Comparison of ENCODE assay signal across 15 cellular contexts in genomic region chr6:111875741-111876140, GRCh38. TPM values are rescaled to one million over a fixed set of nuclear protein-coding genes. Genes with fewer than 3 reads are reported as not detected.
DNase-seq lines count a peak whose midpoint lies in the region; ATAC-seq and TF ChIP-seq lines count a peak whose summit lies in the region.
"Had no signal": no experiment of that assay in that cellular context is flagged by ENCODE, and none has a peak within 500 bp of the region (broad histone marks: within the 10 kb centered on the region; RNA-seq: fewer than 3 reads in every experiment).

No MANE protein-coding gene starts in this region.

- H3K27me3 Mint-ChIP-seq in activated naive CD8-positive, alpha-beta T cell treated with anti-CD3 and anti-CD28 coated beads, Interleukin-2, amount 10 ng/mL, durations not matched to agents 7 days and 5 days = peaks cover 2% of the 10 kb centered on the region
- H3K27me3 Mint-ChIP-seq in activated naive CD8-positive, alpha-beta T cell treated with anti-CD3 and anti-CD28 coated beads, Interleukin-2, amount 50 U/mL, for 24 hours = no peaks in the 10 kb centered on the region
- no peaks in the 10 kb centered on the region for H3K27me3 Mint-ChIP-seq in natural killer cell (ENCODE audit: low read depth in 2 of 2)
- H3K27me3 Mint-ChIP-seq: CD8-positive, alpha-beta memory T cell had no signal

- intact Hi-C loops in natural killer cell (cut with micrococcal nuclease) = no loop called here

- TF ChIP-seq CTCF in natural killer cell (IDR thresholded peaks at IDR 0.05) = no peak

- H3K36me3 Mint-ChIP-seq in activated naive CD8-positive, alpha-beta T cell treated with anti-CD3 and anti-CD28 coated beads, Interleukin-2, amount 10 ng/mL, durations not matched to agents 7 days and 5 days = peaks cover 5% of the 10 kb centered on the region
- peaks cover 12% of the 10 kb centered on the region for H3K36me3 Mint-ChIP-seq in activated naive CD8-positive, alpha-beta T cell treated with anti-CD3 and anti-CD28 coated beads, Interleukin-2, amount 50 U/mL, for 24 hours (ENCODE audit: low read depth)
- H3K36me3 Mint-ChIP-seq in natural killer cell = no peaks in the 10 kb centered on the region
- H3K36me3 Mint-ChIP-seq: CD14-positive monocyte had no signal

- peaks cover 5% of the 10 kb centered on the region for H3K9me3 Mint-ChIP-seq in activated naive CD8-positive, alpha-beta T cell treated with anti-CD3 and anti-CD28 coated beads, Interleukin-2, amount 10 ng/mL, durations not matched to agents 7 days and 5 days
- H3K9me3 Mint-ChIP-seq in activated naive CD8-positive, alpha-beta T cell treated with anti-CD3 and anti-CD28 coated beads, Interleukin-2, amount 50 U/mL, for 24 hours = peaks cover 9% of the 10 kb centered on the region
- H3K9me3 Mint-ChIP-seq in natural killer cell = no peaks in the 10 kb centered on the region

- ATAC-seq in activated naive CD8-positive, alpha-beta T cell treated with anti-CD3 and anti-CD28 coated beads, Interleukin-2, amount 10 ng/mL, durations not matched to agents 7 days and 5 days (ENCODE audit: low read depth) = no peak
- ATAC-seq in activated naive CD8-positive, alpha-beta T cell treated with anti-CD3 and anti-CD28 coated beads, Interleukin-2, amount 50 U/mL, for 24 hours = no peak
- ATAC-seq in natural killer cell = no peak
- ATAC-seq in HG02938 (IDR thresholded peaks at IDR 0.05; ENCODE audit: unreplicated experiment) = no peak
- no peak for ATAC-seq in HG03175 (IDR thresholded peaks at IDR 0.05; ENCODE audit: unreplicated experiment)
- ATAC-seq: A549 had no signal

- peak overlapping the region; percentile 46 for H3K4me3 Mint-ChIP-seq in activated naive CD8-positive, alpha-beta T cell treated with anti-CD3 and anti-CD28 coated beads, Interleukin-2, amount 10 ng/mL, durations not matched to agents 7 days and 5 days
- H3K4me3 Mint-ChIP-seq in activated naive CD8-positive, alpha-beta T cell treated with anti-CD3 and anti-CD28 coated beads, Interleukin-2, amount 50 U/mL, for 24 hours = no peak overlapping the region
- peak overlapping the region; percentile 23 for H3K4me3 Mint-ChIP-seq in natural killer cell
- H3K4me3 Mint-ChIP-seq: CD14-positive monocyte, H9 had no signal

- POLR2A ChIA-PET in activated naive CD8-positive, alpha-beta T cell treated with anti-CD3 and anti-CD28 coated beads, Interleukin-2, amount 10 ng/mL, durations not matched to agents 7 days and 5 days (lab: Charles Lee) = no interaction called here

- peaks cover 13% of the 10 kb centered on the region for H3K4me1 Mint-ChIP-seq in activated naive CD8-positive, alpha-beta T cell treated with anti-CD3 and anti-CD28 coated beads, Interleukin-2, amount 10 ng/mL, durations not matched to agents 7 days and 5 days
- peaks cover 18% of the 10 kb centered on the region for H3K4me1 Mint-ChIP-seq in activated naive CD8-positive, alpha-beta T cell treated with anti-CD3 and anti-CD28 coated beads, Interleukin-2, amount 50 U/mL, for 24 hours
- H3K4me1 Mint-ChIP-seq in natural killer cell = peaks cover 26 to 29% of the 10 kb centered on the region in 2 donors

- H3K27ac Mint-ChIP-seq in activated naive CD8-positive, alpha-beta T cell treated with anti-CD3 and anti-CD28 coated beads, Interleukin-2, amount 10 ng/mL, durations not matched to agents 7 days and 5 days = peak overlapping the region; percentile 37
- H3K27ac Mint-ChIP-seq in activated naive CD8-positive, alpha-beta T cell treated with anti-CD3 and anti-CD28 coated beads, Interleukin-2, amount 50 U/mL, for 24 hours = no peak overlapping the region
- H3K27ac Mint-ChIP-seq in natural killer cell = no peak overlapping the region
- H3K27ac Mint-ChIP-seq: CD14-positive monocyte; CD8-positive, alpha-beta memory T cell; H9 had no signal

- no peak for DNase-seq in activated naive CD8-positive, alpha-beta T cell treated with anti-CD3 and anti-CD28 coated beads, Interleukin-2, amount 10 ng/mL, durations not matched to agents 7 days and 5 days
- DNase-seq in activated naive CD8-positive, alpha-beta T cell treated with anti-CD3 and anti-CD28 coated beads, Interleukin-2, amount 50 U/mL, for 24 hours = no peak
- DNase-seq in NCI-H82 treated with DMSO at 0.1 percent for 48 hours (lab: John Stamatoyannopoulos, UW; ENCODE audit: unreplicated experiment) = peak; percentile 97
- no peak for DNase-seq in natural killer cell
- no peak for DNase-seq in activated effector memory CD4-positive, alpha-beta T cell treated with anti-CD3 and anti-CD28 coated beads, Interleukin-2, amount 50 U/mL, for 16 hours
- DNase-seq: Caco-2; CD8-positive, alpha-beta memory T cell; DND-41; GDM1; GOT3; H9 had no signal

RNA-seq across cellular contexts. Expression of gene FYN, which starts 2.5 kb away (rescaled TPM):
- total RNA-seq in activated naive CD8-positive, alpha-beta T cell treated with anti-CD3 and anti-CD28 coated beads, Interleukin-2, amount 10 ng/mL, durations not matched to agents 7 days and 5 days = 100 to 1,000 TPM; 363 to 409 TPM
- total RNA-seq in natural killer cell = 100 to 1,000 TPM; 616 to 757 (median 713) TPM
